Comparison of ENCODE assay signal across 23 cellular contexts in the genomic region with DNA sequence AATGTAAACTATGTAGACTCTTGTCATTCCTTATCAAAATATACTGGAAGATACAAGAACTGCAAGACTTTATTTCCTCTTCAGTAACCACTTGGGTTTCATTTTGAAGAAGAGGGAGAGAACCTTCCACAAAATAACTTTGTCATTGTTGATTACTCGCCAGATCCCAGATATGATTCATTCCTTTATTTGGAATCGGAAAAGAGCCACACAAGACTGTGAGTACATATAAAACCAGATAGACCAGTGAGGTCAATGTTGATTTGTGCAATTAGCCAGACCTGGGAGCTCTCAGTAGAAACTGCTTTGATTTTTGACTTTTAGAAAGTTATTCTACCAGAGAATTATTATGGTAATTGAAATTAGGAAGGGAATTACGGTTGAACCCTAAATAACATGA.
A peak's percentile ranks its signal among the peaks of the same experiment; 100 is the strongest.
DNase-seq lines count a peak whose midpoint lies in the region; ATAC-seq and TF ChIP-seq lines count a peak whose summit lies in the region.
"Had no signal": no experiment of that assay in that cellular context is flagged by ENCODE, and none has a peak within 500 bp of the region (broad histone marks: within the 10 kb centered on the region; RNA-seq: fewer than 3 reads in every experiment).

No MANE protein-coding gene starts in this region.

- peak overlapping the region; percentile 80 for H3K27ac ChIP-seq in PC-3 (ENCODE audit: low read length)
- H3K27ac ChIP-seq: gastroesophageal sphincter, lower lobe of right lung, suprapubic skin had no signal

- peaks cover 19% of the 10 kb centered on the region for H3K4me1 ChIP-seq in PC-3 (ENCODE audit: insufficient read depth, low read length)
- H3K4me1 ChIP-seq: gastroesophageal sphincter, lower lobe of right lung, suprapubic skin had no signal

- no peaks in the 10 kb centered on the region for H3K9me3 ChIP-seq in PC-3 (ENCODE audit: low read length)
- H3K9me3 ChIP-seq: gastroesophageal sphincter, lower lobe of right lung, suprapubic skin had no signal

- CTCF ChIA-PET in PC-3 (lab: Charles Lee) = no interaction called here

- DNase-seq in EL = peak; percentile 12
- DNase-seq in PC-3 = peak; percentile 95
- DNase-seq in epithelial cell of esophagus (ENCODE audit: low read depth) = peak; percentile 89
- peak; percentile 57 for DNase-seq in myocyte (ENCODE audit: low read depth)
- no peak for DNase-seq in activated naive CD4-positive, alpha-beta T cell (lab: John Stamatoyannopoulos, UW)
- DNase-seq in activated naive CD4-positive, alpha-beta T cell treated with Interleukin-2 at 50 U/mL for 16 hours = no peak
- DNase-seq in amygdala (lab: John Stamatoyannopoulos, UW) = no peak
- DNase-seq: activated CD8-positive, alpha-beta T cell treated with anti-CD3 and anti-CD28 coated beads for 36 hours; activated naive CD8-positive, alpha-beta T cell treated with anti-CD3 and anti-CD28 coated beads, Interleukin-2, amount 10 ng/mL, durations not matched to agents 7 days and 5 days; activated T-cell treated with anti-CD3 and anti-CD28 coated beads, Interleukin-2, amount 50 U/mL, for 4 hours; effector memory CD4-positive, alpha-beta T cell; H7; lower lobe of right lung; naive thymus-derived CD8-positive, alpha-beta T cell; NCI-H1417; posterior cingulate gyrus; stimulated activated CD4-positive, alpha-beta T cell treated with anti-CD3 and anti-CD28 coated beads, Interleukin-4, amount 100 ng/mL, for 4 hours; stimulated activated CD8-positive, alpha-beta memory T cell treated with anti-CD3 and anti-CD28 coated beads, Interleukin-4, amount 100 ng/mL, for 48 hours; T-cell had no signal

- H3K4me3 ChIP-seq in PC-3 (ENCODE audit: low read length) (peak overlapping the region; percentile 17; the same call in 1 of the 2 replicates), epithelial cell of esophagus (ENCODE audit: low read length) (no peak overlapping the region)
- H3K4me3 ChIP-seq: gastroesophageal sphincter, lower lobe of right lung, skin epidermis, suprapubic skin had no signal

- H2AFZ ChIP-seq in PC-3 (ENCODE audit: low read length) = no peak overlapping the region

- H3F3A ChIP-seq in PC-3 (ENCODE audit: low read length, unreplicated experiment) = no peaks in the 10 kb centered on the region

- 0 out of 2 replicates have a peak, but pooled peaks cover 7% of the 10 kb centered on the region for H3K79me2 ChIP-seq in PC-3 (ENCODE audit: low read length)

- peak overlapping the region; percentile 17; the same call in 1 of the 2 replicates for H3K9ac ChIP-seq in PC-3 (ENCODE audit: low read length)

- ATAC-seq in PC-3 (peak; percentile 98), HG02973 (IDR thresholded peaks at IDR 0.05; ENCODE audit: unreplicated experiment) (no peak)
- ATAC-seq: activated CD8-positive, alpha-beta T cell treated with anti-CD3 and anti-CD28 coated beads for 36 hours; activated T-cell treated with anti-CD3 and anti-CD28 coated beads, Interleukin-2, amount 50 U/mL, for 4 hours; gastroesophageal sphincter; lower lobe of right lung; naive thymus-derived CD8-positive, alpha-beta T cell; T-cell had no signal

- no peaks in the 10 kb centered on the region for H3K27me3 ChIP-seq in PC-3 (ENCODE audit: low read length)
- H3K27me3 ChIP-seq: gastroesophageal sphincter, suprapubic skin had no signal

- H4K20me1 ChIP-seq in PC-3 (ENCODE audit: low read length) = no peaks in the 10 kb centered on the region

- no TSS peak for BruUV-seq in PC-3 (replicated peaks; lab: Mats Ljungman, UMichigan)

- TF ChIP-seq CTCF in PC-3 (conservative IDR thresholded peaks at IDR 0.05; ENCODE audit: low read depth, low read length) = no peak
- TF ChIP-seq CTCF in epithelial cell of esophagus (IDR thresholded peaks at IDR 0.05; ENCODE audit: insufficient read depth, low read depth, low read length, missing control alignments) = no peak

- no peaks in the 10 kb centered on the region for H3K9me2 ChIP-seq in PC-3 (replicated peaks; ENCODE audit: low read length)

- POLR2A ChIA-PET in PC-3 (lab: Charles Lee; ENCODE audit: unreplicated experiment) = interaction anchor here (0.7 kb wide), 1 partner anchor 36 kb away, joined by 3 read pairs; no protein-coding TSS in a partner anchor

- H3K36me3 ChIP-seq in PC-3 (ENCODE audit: low read depth, low read length) = no peaks in the 10 kb centered on the region
- H3K36me3 ChIP-seq: gastroesophageal sphincter, lower lobe of right lung, suprapubic skin had no signal

- peak overlapping the region; percentile 70 for H3K4me2 ChIP-seq in PC-3 (ENCODE audit: low read length)

- intact Hi-C loops in PC-3 (cut with micrococcal nuclease) = no loop called here

Comparison
In these comparisons a context has a peak if more than half of its experiments do, and no peak if none do; other contexts are left out.
1. DNase-seq: peak in EL (single experiment), PC-3 (single experiment), epithelial cell of esophagus (single experiment) and myocyte (single experiment); none in activated naive CD4-positive, alpha-beta T cell (0 of 4), activated naive CD4-positive, alpha-beta T cell treated with Interleukin-2 at 50 U/mL for 16 hours (single experiment) and amygdala (0 of 56).